19 cellular contexts compared by ENCODE assay signal in the genomic region with DNA sequence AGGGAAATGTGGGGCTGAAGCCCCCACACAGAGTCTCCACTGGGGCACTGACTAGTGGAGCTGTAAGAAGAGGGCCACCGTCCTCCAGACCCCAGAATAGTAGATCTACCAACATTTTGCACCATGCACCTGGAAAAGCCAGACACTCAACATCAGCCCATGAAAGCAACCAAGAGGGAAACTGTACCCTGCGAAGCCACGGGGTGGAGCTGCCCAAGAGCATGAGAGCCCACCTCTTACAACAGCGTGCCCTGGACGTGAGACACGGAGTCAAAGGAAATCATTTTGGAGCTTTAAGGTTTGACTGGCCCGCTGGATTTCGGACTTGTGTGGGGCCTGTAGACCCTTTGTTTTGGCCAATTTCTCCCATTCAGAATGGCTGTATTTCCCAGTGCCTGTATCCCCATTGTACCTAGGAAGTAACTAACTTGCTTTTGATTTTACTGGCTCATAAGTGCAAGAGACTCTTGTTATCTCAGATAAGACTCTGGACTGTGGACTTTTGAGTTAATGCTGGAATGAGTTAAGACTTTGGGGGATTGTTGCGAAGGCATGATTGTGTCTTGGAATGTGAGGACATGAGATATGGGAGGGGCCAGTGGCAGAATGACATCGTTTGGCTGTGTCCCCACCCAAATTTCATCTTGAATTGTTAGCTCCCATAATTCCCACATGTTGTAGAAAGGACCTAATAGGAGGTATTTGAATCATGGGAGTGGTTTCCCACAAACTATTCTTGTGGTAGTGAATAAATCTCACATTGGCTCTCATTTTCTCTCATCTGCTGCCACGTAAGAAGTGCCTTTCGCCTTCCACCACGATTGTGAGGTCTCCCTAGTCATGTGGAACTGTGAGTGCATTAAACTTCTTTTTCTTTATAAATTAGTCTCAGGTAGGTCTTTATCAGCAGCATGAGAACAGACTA.
DNase-seq lines count a peak whose midpoint lies in the region; ATAC-seq lines count a peak whose summit lies in the region.
"Had no signal": no experiment of that assay in that cellular context is flagged by ENCODE, and none has a peak within 500 bp of the region (broad histone marks: within the 10 kb centered on the region; RNA-seq: fewer than 3 reads in every experiment).

No MANE protein-coding gene starts in this region.

- peak overlapping the region; percentile 71 for H3K27ac Mint-ChIP-seq in activated T-helper 2 cell treated with anti-CD3 and anti-CD28 coated beads, Interferon-gamma antibody, Interleukin-2, Interleukin-4, amounts not matched to agents 10 μg/mL and 5 μg/mL and 100 μg/mL, durations not matched to agents 14 hours and 24 hours and 36 hours
- peak overlapping the region; percentile 57 for H3K27ac Mint-ChIP-seq in stimulated activated effector memory CD8-positive, alpha-beta T cell treated with anti-CD3 and anti-CD28 coated beads, Interleukin-12 subunit alpha, Interleukin-12 subunit beta, amount 100 ng/mL, for 72 hours
- H3K27ac Mint-ChIP-seq: memory B cell; stimulated activated naive B cell treated with anti-CD40 and anti-IgM and Interleukin-4, amounts not matched to agents 10 μg/mL and 1 μg/mL and 100 μg/mL, for 72 hours had no signal

- intact Hi-C loops in activated T-helper 2 cell treated with anti-CD3 and anti-CD28 coated beads, Interferon-gamma antibody, Interleukin-2, Interleukin-4, amounts not matched to agents 10 μg/mL and 5 μg/mL and 100 μg/mL, durations not matched to agents 14 hours and 24 hours and 36 hours (cut with micrococcal nuclease), result loop anchor here (5.0 kb wide), 1 partner anchor 569 kb away; no protein-coding TSS in a partner anchor

- peaks cover 50% of the 10 kb centered on the region for H3K4me1 Mint-ChIP-seq in activated T-helper 2 cell treated with anti-CD3 and anti-CD28 coated beads, Interferon-gamma antibody, Interleukin-2, Interleukin-4, amounts not matched to agents 10 μg/mL and 5 μg/mL and 100 μg/mL, durations not matched to agents 14 hours and 24 hours and 36 hours (ENCODE audit: low read depth)
- H3K4me1 Mint-ChIP-seq in stimulated activated effector memory CD8-positive, alpha-beta T cell treated with anti-CD3 and anti-CD28 coated beads, Interleukin-12 subunit alpha, Interleukin-12 subunit beta, amount 100 ng/mL, for 72 hours, result peaks cover 63% of the 10 kb centered on the region

- ATAC-seq in stimulated activated effector memory CD8-positive, alpha-beta T cell treated with anti-CD3 and anti-CD28 coated beads, Interleukin-12 subunit alpha, Interleukin-12 subunit beta, amount 100 ng/mL, for 72 hours, result peak; percentile 84
- ATAC-seq: HCT116; stimulated activated naive B cell treated with anti-CD40 and anti-IgM and Interleukin-4, amounts not matched to agents 10 μg/mL and 1 μg/mL and 100 μg/mL, for 72 hours had no signal

- no peak overlapping the region for H3K4me3 Mint-ChIP-seq in activated T-helper 2 cell treated with anti-CD3 and anti-CD28 coated beads, Interferon-gamma antibody, Interleukin-2, Interleukin-4, amounts not matched to agents 10 μg/mL and 5 μg/mL and 100 μg/mL, durations not matched to agents 14 hours and 24 hours and 36 hours (ENCODE audit: low read depth)
- H3K4me3 Mint-ChIP-seq in stimulated activated effector memory CD8-positive, alpha-beta T cell treated with anti-CD3 and anti-CD28 coated beads, Interleukin-12 subunit alpha, Interleukin-12 subunit beta, amount 100 ng/mL, for 72 hours, result no peak overlapping the region
- H3K4me3 Mint-ChIP-seq: memory B cell; stimulated activated naive B cell treated with anti-CD40 and anti-IgM and Interleukin-4, amounts not matched to agents 10 μg/mL and 1 μg/mL and 100 μg/mL, for 72 hours had no signal

- peak; percentile 14 for DNase-seq in stimulated activated CD4-positive, alpha-beta T cell treated with anti-CD3 and anti-CD28 coated beads, Interleukin-15, amount 100 ng/mL, for 24 hours
- no peak for DNase-seq in stimulated activated CD4-positive, alpha-beta T cell treated with anti-CD3 and anti-CD28 coated beads, Interleukin-2, amount 100 ng/mL, for 24 hours
- DNase-seq in activated T-helper 2 cell treated with anti-CD3 and anti-CD28 coated beads, Interferon-gamma antibody, Interleukin-2, Interleukin-4, amounts not matched to agents 10 μg/mL and 5 μg/mL and 100 μg/mL, durations not matched to agents 14 hours and 24 hours and 36 hours (ENCODE audit: low spot score), result no peak
- DNase-seq in fibroblast of peridontal ligament (ENCODE audit: extremely low read depth) (peak; percentile 11), HT-29 (ENCODE audit: low spot score) (no peak), NCI-H1092 (lab: John Stamatoyannopoulos, UW) (no peak)
- no peak for DNase-seq in stimulated activated effector memory CD8-positive, alpha-beta T cell treated with anti-CD3 and anti-CD28 coated beads, Interleukin-12 subunit alpha, Interleukin-12 subunit beta, amount 100 ng/mL, for 72 hours (ENCODE audit: low spot score in 2 of 2)
- DNase-seq in activated effector memory CD4-positive, alpha-beta T cell treated with Interleukin-2 at 50 U/mL for 16 hours, result no peak
- DNase-seq: cerebellar nuclear complex; Kasumi-1; kidney glomerular epithelial cell; NCI-H2029 treated with DMSO at 0.1 percent for 48 hours; NCI-H345; SHP77; sigmoid colon; stimulated activated naive B cell treated with anti-CD40 and anti-IgM and Interleukin-4, amounts not matched to agents 10 μg/mL and 1 μg/mL and 100 μg/mL, for 72 hours; transverse colon had no signal

- H3K36me3 Mint-ChIP-seq in activated T-helper 2 cell treated with anti-CD3 and anti-CD28 coated beads, Interferon-gamma antibody, Interleukin-2, Interleukin-4, amounts not matched to agents 10 μg/mL and 5 μg/mL and 100 μg/mL, durations not matched to agents 14 hours and 24 hours and 36 hours (ENCODE audit: low read depth), result peaks cover 86% of the 10 kb centered on the region
- H3K36me3 Mint-ChIP-seq in stimulated activated effector memory CD8-positive, alpha-beta T cell treated with anti-CD3 and anti-CD28 coated beads, Interleukin-12 subunit alpha, Interleukin-12 subunit beta, amount 100 ng/mL, for 72 hours, result peaks cover 97% of the 10 kb centered on the region

- no peaks in the 10 kb centered on the region for H3K27me3 Mint-ChIP-seq in activated T-helper 2 cell treated with anti-CD3 and anti-CD28 coated beads, Interferon-gamma antibody, Interleukin-2, Interleukin-4, amounts not matched to agents 10 μg/mL and 5 μg/mL and 100 μg/mL, durations not matched to agents 14 hours and 24 hours and 36 hours (ENCODE audit: low read depth)
- H3K27me3 Mint-ChIP-seq: memory B cell; stimulated activated naive B cell treated with anti-CD40 and anti-IgM and Interleukin-4, amounts not matched to agents 10 μg/mL and 1 μg/mL and 100 μg/mL, for 72 hours had no signal

- H3K9me3 Mint-ChIP-seq in activated T-helper 2 cell treated with anti-CD3 and anti-CD28 coated beads, Interferon-gamma antibody, Interleukin-2, Interleukin-4, amounts not matched to agents 10 μg/mL and 5 μg/mL and 100 μg/mL, durations not matched to agents 14 hours and 24 hours and 36 hours, result peaks cover 38% of the 10 kb centered on the region
- H3K9me3 Mint-ChIP-seq in stimulated activated effector memory CD8-positive, alpha-beta T cell treated with anti-CD3 and anti-CD28 coated beads, Interleukin-12 subunit alpha, Interleukin-12 subunit beta, amount 100 ng/mL, for 72 hours, result peaks cover 8% of the 10 kb centered on the region

Comparison
In these comparisons a context has a peak if more than half of its experiments do, and no peak if none do; other contexts are left out.
1. DNase-seq: peak in stimulated activated CD4-positive, alpha-beta T cell treated with anti-CD3 and anti-CD28 coated beads, Interleukin-15, amount 100 ng/mL, for 24 hours (single experiment) and fibroblast of peridontal ligament (single experiment); none in stimulated activated CD4-positive, alpha-beta T cell treated with anti-CD3 and anti-CD28 coated beads, Interleukin-2, amount 100 ng/mL, for 24 hours (0 of 2), activated T-helper 2 cell treated with anti-CD3 and anti-CD28 coated beads, Interferon-gamma antibody, Interleukin-2, Interleukin-4, amounts not matched to agents 10 μg/mL and 5 μg/mL and 100 μg/mL, durations not matched to agents 14 hours and 24 hours and 36 hours (single experiment), stimulated activated effector memory CD8-positive, alpha-beta T cell treated with anti-CD3 and anti-CD28 coated beads, Interleukin-12 subunit alpha, Interleukin-12 subunit beta, amount 100 ng/mL, for 72 hours (0 of 2), HT-29 (single experiment), activated effector memory CD4-positive, alpha-beta T cell treated with Interleukin-2 at 50 U/mL for 16 hours (single experiment) and NCI-H1092 (single experiment).